Comparison of ENCODE assay signal across 14 cellular contexts in genomic region chr6:107811591-107812218, GRCh38. TPM values are rescaled to one million over a fixed set of nuclear protein-coding genes. Genes with fewer than 3 reads are reported as not detected.
DNase-seq lines count a peak whose midpoint lies in the region; ATAC-seq and TF ChIP-seq lines count a peak whose summit lies in the region.
"Had no signal": no experiment of that assay in that cellular context is flagged by ENCODE, and none has a peak within 500 bp of the region (broad histone marks: within the 10 kb centered on the region; RNA-seq: fewer than 3 reads in every experiment).

No MANE protein-coding gene starts in this region.

- H3K36me3 ChIP-seq in osteoblast (ENCODE audit: insufficient read depth, low read length): no peaks in the 10 kb centered on the region

- peak overlapping the region; percentile 52 for H3K4me2 ChIP-seq in osteoblast (ENCODE audit: insufficient read depth, low read length)

- peak overlapping the region; percentile 49 for H2AFZ ChIP-seq in osteoblast (ENCODE audit: low read length)

- no peaks in the 10 kb centered on the region for H3K9me3 Mint-ChIP-seq in effector memory CD8-positive, alpha-beta T cell
- H3K9me3 Mint-ChIP-seq: T-helper 1 cell treated with Interleukin-12 subunit alpha and Interleukin-12 subunit beta and Interleukin-4 antibody, amounts not matched to agents 30 μg/mL and 1 μg/mL, for 36 hours had no signal

- H3K36me3 Mint-ChIP-seq in effector memory CD8-positive, alpha-beta T cell (ENCODE audit: insufficient read depth): peaks cover 28% of the 10 kb centered on the region

- peaks cover 42 to 50% of the 10 kb centered on the region in 2 donors for H3K4me1 Mint-ChIP-seq in effector memory CD8-positive, alpha-beta T cell (ENCODE audit: low read depth in 2 of 2)

- no peak overlapping the region for H3K27ac ChIP-seq in osteoblast (ENCODE audit: low read depth, low read length)

- peak; percentile 37 for ATAC-seq in effector memory CD8-positive, alpha-beta T cell (replicated peaks)
- ATAC-seq in HG02798 (IDR thresholded peaks at IDR 0.05; ENCODE audit: poor library complexity, unreplicated experiment): no peak
- no peak for ATAC-seq in GM18867 (IDR thresholded peaks at IDR 0.05; ENCODE audit: unreplicated experiment)

- H3K4me3 ChIP-seq in osteoblast (ENCODE audit: insufficient read depth, low read length): peak overlapping the region; percentile 39

- H4K20me1 ChIP-seq in osteoblast (ENCODE audit: insufficient read depth, low read length): no peaks in the 10 kb centered on the region

- no peaks in the 10 kb centered on the region for H3K27me3 Mint-ChIP-seq in effector memory CD8-positive, alpha-beta T cell

- H3K27ac Mint-ChIP-seq in effector memory CD8-positive, alpha-beta T cell: peak overlapping the region; percentile 76 to 77
- H3K27ac Mint-ChIP-seq: nephron; T-helper 1 cell treated with Interleukin-12 subunit alpha and Interleukin-12 subunit beta and Interleukin-4 antibody, amounts not matched to agents 30 μg/mL and 1 μg/mL, for 36 hours had no signal

- no peaks in the 10 kb centered on the region for H3K9me3 ChIP-seq in osteoblast (ENCODE audit: low read depth, low read length)

- peaks cover 12% of the 10 kb centered on the region for H3K27me3 ChIP-seq in osteoblast (ENCODE audit: insufficient read depth, low read length)

- peaks cover 9% of the 10 kb centered on the region for H3K4me1 ChIP-seq in osteoblast (ENCODE audit: insufficient read depth, low read length)

- DNase-seq in EL (peak; percentile 43), RKO (ENCODE audit: low spot score) (peak; percentile 15), osteoblast (ENCODE audit: insufficient read length, low spot score, missing footprints) (peak; percentile 89), NCI-H2196 (lab: John Stamatoyannopoulos, UW; ENCODE audit: unreplicated experiment) (no peak), NCI-H510A (lab: John Stamatoyannopoulos, UW) (no peak)
- DNase-seq in effector memory CD8-positive, alpha-beta T cell: no peak
- DNase-seq: activated gamma-delta T cell treated with Interleukin-2 at 50 U/mL for 16 hours, GF-D8, NCI-H1694 treated with DMSO at 0.1 percent for 48 hours had no signal

- no peaks in the 10 kb centered on the region for H3K79me2 ChIP-seq in osteoblast (ENCODE audit: insufficient read depth, low read length)

- H3K4me3 Mint-ChIP-seq in effector memory CD8-positive, alpha-beta T cell: no peak overlapping the region
- H3K4me3 Mint-ChIP-seq: nephron; T-helper 1 cell treated with Interleukin-12 subunit alpha and Interleukin-12 subunit beta and Interleukin-4 antibody, amounts not matched to agents 30 μg/mL and 1 μg/mL, for 36 hours had no signal

- TF ChIP-seq CTCF in osteoblast (IDR thresholded peaks at IDR 0.05; ENCODE audit: extremely low read depth, low read depth, low read length): no peak

RNA-seq across cellular contexts. Expression of gene SCML4, which starts 12.4 kb away (rescaled TPM):
- total RNA-seq in osteoblast: not detected in 2 replicates
- total RNA-seq: fibroblast of lung had no signal

Comparison
In these comparisons a context has a peak if more than half of its experiments do, and no peak if none do; other contexts are left out.
1. DNase-seq: peak in EL (single experiment), RKO (single experiment) and osteoblast (single experiment); none in effector memory CD8-positive, alpha-beta T cell (0 of 3), NCI-H2196 (single experiment) and NCI-H510A (single experiment).